In the genomic region with DNA sequence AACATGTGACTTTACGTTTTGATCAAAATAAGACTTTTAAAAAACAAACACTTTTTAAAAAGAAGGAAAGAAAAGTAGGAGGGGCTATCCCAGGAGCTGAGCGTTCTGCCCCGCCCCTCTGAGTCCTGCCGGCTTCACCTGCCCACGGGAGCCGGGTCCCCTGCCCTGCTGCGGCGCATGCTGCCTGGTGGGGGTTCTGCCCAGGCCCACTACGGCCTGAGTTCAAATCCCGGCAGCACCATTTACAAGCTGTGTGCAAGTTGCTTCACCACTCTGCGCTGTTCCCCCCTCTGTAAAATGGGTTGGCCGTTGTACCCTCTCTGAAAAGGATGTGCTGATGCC, we compare ENCODE assay signal across 8 cellular contexts. TPM values are rescaled to one million over a fixed set of nuclear protein-coding genes. Genes with fewer than 3 reads are reported as not detected.
DNase-seq lines count a peak whose midpoint lies in the region; ATAC-seq and TF ChIP-seq lines count a peak whose summit lies in the region.

No MANE protein-coding gene starts in this region.

- H3K9me3 ChIP-seq in BLaER1 treated with 17β-estradiol and CSF1 and Interleukin-3, amounts not matched to agents 10 nM and 100 nM (replicated peaks in 1 of 11) = no peaks in the 10 kb centered on the region
- no peaks in the 10 kb centered on the region for H3K9me3 ChIP-seq in OCI-LY1 (ENCODE audit: low read length)
- no peaks in the 10 kb centered on the region for H3K9me3 ChIP-seq in esophagus (ENCODE audit: control insufficient read depth in 2 of 2, insufficient read depth in 1 of 2, low read depth in 1 of 2, low read length in 1 of 2)

- DNase-seq in natural killer cell treated with Interleukin-12 subunit alpha and Interleukin-12 subunit beta and Interleukin-15 and Interleukin-18, amount 100 ng/mL, for 72 hours (ENCODE audit: low spot score) = no peak
- DNase-seq in cerebellum (ENCODE audit: low spot score) = no peak
- no peak for DNase-seq in HuH-7 (ENCODE audit: low spot score)
- DNase-seq in NCI-H1417 treated with DMSO at 0.1 percent for 48 hours (lab: John Stamatoyannopoulos, UW) = no peak
- no peak for DNase-seq in NCI-H2227 treated with DMSO at 0.1 percent for 48 hours (lab: John Stamatoyannopoulos, UW)

- H3K9me3 Mint-ChIP-seq in natural killer cell treated with Interleukin-12 subunit alpha and Interleukin-12 subunit beta and Interleukin-15 and Interleukin-18, amount 100 ng/mL, for 72 hours = no peaks in the 10 kb centered on the region

- H3K4me1 Mint-ChIP-seq in natural killer cell treated with Interleukin-12 subunit alpha and Interleukin-12 subunit beta and Interleukin-15 and Interleukin-18, amount 100 ng/mL, for 72 hours (ENCODE audit: low read depth in 2 of 2) = peaks cover 16 to 19% of the 10 kb centered on the region in 2 donors

- WGBS in esophagus, 2 donors = 20 to 27% methylated on average over 12 of the region's 12 CpGs

- H3K9me2 ChIP-seq in OCI-LY1 (ENCODE audit: low read depth, low read length) = no peaks in the 10 kb centered on the region

- peaks cover 0 to 89% (median 0%) of the 10 kb centered on the region in 11 experiments; a peak in 5 of 22 replicates for H4K20me1 ChIP-seq in BLaER1 treated with 17β-estradiol and CSF1 and Interleukin-3, amounts not matched to agents 10 nM and 100 nM
- H4K20me1 ChIP-seq in OCI-LY1 (ENCODE audit: insufficient read depth, low read length) = no peaks in the 10 kb centered on the region

- no peaks in the 10 kb centered on the region for H3F3A ChIP-seq in OCI-LY1 (ENCODE audit: insufficient read depth, low read length)

- no peak overlapping the region for H3K27ac Mint-ChIP-seq in natural killer cell treated with Interleukin-12 subunit alpha and Interleukin-12 subunit beta and Interleukin-15 and Interleukin-18, amount 100 ng/mL, for 72 hours

- peak overlapping the region; percentile 81 for H3K4me3 Mint-ChIP-seq in natural killer cell treated with Interleukin-12 subunit alpha and Interleukin-12 subunit beta and Interleukin-15 and Interleukin-18, amount 100 ng/mL, for 72 hours

- peaks cover 43 to 71% (median 52%) of the 10 kb centered on the region in 10 experiments for H3K4me1 ChIP-seq in BLaER1 treated with 17β-estradiol and CSF1 and Interleukin-3, amounts not matched to agents 10 nM and 100 nM
- H3K4me1 ChIP-seq in OCI-LY1 (ENCODE audit: insufficient read depth, low read length, severe bottlenecking) (peaks cover 28% of the 10 kb centered on the region), esophagus (ENCODE audit: control insufficient read depth in 2 of 2, insufficient read depth in 2 of 2, low read length in 1 of 2) (peaks cover 25 to 40% of the 10 kb centered on the region in 2 donors)

- H2AFZ ChIP-seq in OCI-LY1 (ENCODE audit: low read length) = no peak overlapping the region

- no peak for TF ChIP-seq CTCF in OCI-LY1 (IDR thresholded peaks at IDR 0.05; ENCODE audit: low read length)

- peaks cover 0 to 11% (median 0%) of the 10 kb centered on the region in 11 experiments; a peak in 4 of 22 replicates for H3K27me3 ChIP-seq in BLaER1 treated with 17β-estradiol and CSF1 and Interleukin-3, amounts not matched to agents 10 nM and 100 nM
- peaks cover 5% of the 10 kb centered on the region; the same call in 1 of the 2 replicates for H3K27me3 ChIP-seq in OCI-LY1 (ENCODE audit: insufficient read depth, low read length)
- H3K27me3 ChIP-seq in esophagus (ENCODE audit: control insufficient read depth in 1 of 2, insufficient read depth in 2 of 2, low read length in 2 of 2) = no peaks in the 10 kb centered on the region

- peak overlapping the region; percentile 90 to 99 (median 96) for H3K4me2 ChIP-seq in BLaER1 treated with 17β-estradiol and CSF1 and Interleukin-3, amounts not matched to agents 10 nM and 100 nM
- peak overlapping the region; percentile 66 for H3K4me2 ChIP-seq in OCI-LY1 (ENCODE audit: low read length)

- H3K79me2 ChIP-seq in OCI-LY1 (ENCODE audit: insufficient read depth, low read length) = no peaks in the 10 kb centered on the region

- H3K36me3 ChIP-seq in BLaER1 treated with 17β-estradiol and CSF1 and Interleukin-3, amounts not matched to agents 10 nM and 100 nM = peaks cover 9 to 57% (median 15%) of the 10 kb centered on the region in 11 experiments; a peak in 15 of 22 replicates
- H3K36me3 ChIP-seq in OCI-LY1 (ENCODE audit: insufficient read depth, low read length) (no peaks in the 10 kb centered on the region), esophagus (ENCODE audit: control insufficient read depth in 2 of 2, insufficient read depth in 2 of 2, low read length in 1 of 2) (peaks cover 3 to 21% of the 10 kb centered on the region in 2 donors)

- no peaks in the 10 kb centered on the region for H3K36me3 Mint-ChIP-seq in natural killer cell treated with Interleukin-12 subunit alpha and Interleukin-12 subunit beta and Interleukin-15 and Interleukin-18, amount 100 ng/mL, for 72 hours

- H3K4me3 ChIP-seq in BLaER1 treated with 17β-estradiol and CSF1 and Interleukin-3, amounts not matched to agents 10 nM and 100 nM = peak overlapping the region; percentile 51 to 76 (median 67)
- H3K4me3 ChIP-seq in OCI-LY1 (ENCODE audit: low read depth, low read length, poor library complexity, severe bottlenecking) (peak overlapping the region; percentile 48), esophagus (ENCODE audit: low read depth in 1 of 2, low read length in 2 of 2) (peak overlapping the region; percentile 60 to 72)

- H3K27ac ChIP-seq in BLaER1 treated with 17β-estradiol and CSF1 and Interleukin-3, amounts not matched to agents 10 nM and 100 nM = peak overlapping the region in 6 of 11 experiments; percentile 0 to 64 (median 54); a peak in 8 of 22 replicates
- no peak overlapping the region for H3K27ac ChIP-seq in OCI-LY1 (ENCODE audit: low read depth, low read length, poor library complexity, severe bottlenecking)
- peak overlapping the region; percentile 83 to 91 for H3K27ac ChIP-seq in esophagus (ENCODE audit: low read depth in 2 of 2, low read length in 1 of 2)

- H3K9ac ChIP-seq in BLaER1 treated with 17β-estradiol and CSF1 and Interleukin-3, amounts not matched to agents 10 nM and 100 nM = peak overlapping the region; percentile 61 to 80 (median 74); a peak in 20 of 22 replicates
- peak overlapping the region; percentile 18; the same call in 1 of the 2 replicates for H3K9ac ChIP-seq in OCI-LY1 (ENCODE audit: low read length)

- H3K27me3 Mint-ChIP-seq in natural killer cell treated with Interleukin-12 subunit alpha and Interleukin-12 subunit beta and Interleukin-15 and Interleukin-18, amount 100 ng/mL, for 72 hours = peaks cover 0 to 8% of the 10 kb centered on the region in 2 donors

- peak in 1 of 2 donors; percentile 18 for ATAC-seq in natural killer cell treated with Interleukin-12 subunit alpha and Interleukin-12 subunit beta and Interleukin-15 and Interleukin-18, amount 100 ng/mL, for 72 hours

RNA-seq across cellular contexts. Expression of a gene that starts 31.1 kb away (rescaled TPM):
- polyA plus RNA-seq in esophagus = 100 to 1,000 TPM; 198 to 418 TPM
- 10 to 100 TPM in 1 of 2 donors, 1 to 10 TPM in 1; 9.4 to 40.9 TPM for total RNA-seq in natural killer cell treated with Interleukin-12 subunit alpha and Interleukin-12 subunit beta and Interleukin-15 and Interleukin-18, amount 100 ng/mL, for 72 hours
- 136 TPM for total RNA-seq in cerebellum
